ENCODE assay signal across 12 cellular contexts in the genomic region with DNA sequence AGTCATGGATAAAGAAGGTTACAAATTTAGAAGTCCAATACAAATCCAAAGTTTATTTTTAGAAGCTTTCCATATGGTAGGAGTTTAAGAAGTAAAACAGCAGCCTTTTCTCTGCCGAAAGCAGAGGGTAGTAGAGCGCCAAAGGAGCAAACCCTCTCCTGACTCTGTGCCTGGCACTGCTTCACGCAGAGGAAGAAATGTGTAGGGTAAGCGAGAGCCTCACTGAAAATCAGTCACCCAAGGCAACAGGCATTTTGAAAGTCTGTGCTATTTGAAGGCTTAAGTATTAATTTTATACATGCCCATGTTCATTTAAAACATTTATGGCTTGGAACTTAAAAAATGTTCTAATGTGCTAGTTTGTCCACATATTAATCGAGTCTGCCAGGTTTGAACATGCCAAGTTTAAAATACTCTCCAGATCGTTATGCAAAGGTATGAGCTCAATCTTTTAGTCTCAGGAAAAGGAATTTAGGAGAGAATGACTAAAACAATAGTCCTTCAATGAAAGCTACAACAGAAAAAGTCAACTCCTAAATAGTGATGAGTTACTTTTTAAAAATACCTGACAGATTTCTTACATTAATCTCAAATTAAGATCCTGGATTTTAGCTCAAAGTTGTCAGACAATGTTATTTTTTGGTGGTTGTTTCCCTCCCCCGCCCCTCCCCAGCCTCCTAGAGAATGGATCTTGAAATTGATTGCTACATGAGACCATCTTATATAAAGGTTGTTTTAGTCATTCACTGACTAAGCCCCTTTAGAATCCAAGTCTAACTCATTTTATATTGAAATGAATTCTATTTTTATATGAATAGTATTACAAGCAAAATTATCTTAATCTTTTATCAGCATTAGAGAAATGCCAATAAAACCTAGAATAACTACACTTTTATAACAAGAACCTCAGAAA. TPM values are rescaled to one million over a fixed set of nuclear protein-coding genes. Genes with fewer than 3 reads are reported as not detected.
DNase-seq lines count a peak whose midpoint lies in the region; FAIRE-seq and TF ChIP-seq lines count a peak whose summit lies in the region.
"Had no signal": no experiment of that assay in that cellular context is flagged by ENCODE, and none has a peak within 500 bp of the region (broad histone marks: within the 10 kb centered on the region; RNA-seq: fewer than 3 reads in every experiment).

No MANE protein-coding gene starts in this region.

- H3K27me3 Mint-ChIP-seq in astrocyte (ENCODE audit: low read depth, unreplicated experiment), result no peaks in the 10 kb centered on the region
- no peaks in the 10 kb centered on the region for H3K27me3 Mint-ChIP-seq in activated naive CD8-positive, alpha-beta T cell treated with anti-CD3 and anti-CD28 coated beads for 36 hours
- no peaks in the 10 kb centered on the region for H3K27me3 Mint-ChIP-seq in CD8-positive, alpha-beta memory T cell
- H3K27me3 Mint-ChIP-seq: naive thymus-derived CD4-positive, alpha-beta T cell had no signal

- peaks cover 51% of the 10 kb centered on the region for H3K4me1 Mint-ChIP-seq in astrocyte (ENCODE audit: low read depth, unreplicated experiment)
- H3K4me1 Mint-ChIP-seq in activated naive CD8-positive, alpha-beta T cell treated with anti-CD3 and anti-CD28 coated beads for 36 hours, result peaks cover 40% of the 10 kb centered on the region
- peaks cover 34 to 60% (median 59%) of the 10 kb centered on the region in 3 donors for H3K4me1 Mint-ChIP-seq in CD8-positive, alpha-beta memory T cell

- POLR2A ChIA-PET in HEK293 (lab: Yijun Ruan, JAX), result interaction anchor here (1.4 kb wide), 1 partner anchor 39 kb away, joined by 3 read pairs; the partner anchor contains the start of gene MRTFA
- POLR2A ChIA-PET in CD8-positive, alpha-beta memory T cell (lab: Charles Lee), result no interaction called here

- TF ChIP-seq CTCF in HEK293 (tag by site-specific recombination; IDR thresholded peaks at IDR 0.05), result no peak
- no peak for TF ChIP-seq CTCF in astrocyte (IDR thresholded peaks at IDR 0.05; ENCODE audit: insufficient read depth, low read depth, low read length)
- no peak for TF ChIP-seq CTCF in smooth muscle cell (IDR thresholded peaks at IDR 0.05; ENCODE audit: borderline replicate concordance, insufficient read depth, poor library complexity, severe bottlenecking)

- no peak overlapping the region for H3K27ac ChIP-seq in HEK293 (ENCODE audit: extremely low read depth, low read depth, low read length)
- peak overlapping the region; percentile 58 for H3K27ac ChIP-seq in astrocyte (ENCODE audit: low read depth, low read length)
- H3K27ac ChIP-seq in smooth muscle cell (ENCODE audit: low read depth), result peak overlapping the region; percentile 66
- no peak overlapping the region for H3K27ac ChIP-seq in CD8-positive, alpha-beta memory T cell (ENCODE audit: low read depth, low read length)

- H3K79me2 ChIP-seq in astrocyte (ENCODE audit: insufficient read depth, low read length), result peaks cover 99% of the 10 kb centered on the region
- H3K79me2 ChIP-seq in smooth muscle cell (ENCODE audit: low read depth), result peaks cover 99% of the 10 kb centered on the region

- no peaks in the 10 kb centered on the region for H3K36me3 Mint-ChIP-seq in astrocyte (ENCODE audit: low read depth, unreplicated experiment)
- H3K36me3 Mint-ChIP-seq in activated naive CD8-positive, alpha-beta T cell treated with anti-CD3 and anti-CD28 coated beads for 36 hours, result peaks cover 4% of the 10 kb centered on the region
- peaks cover 0 to 3% (median 0%) of the 10 kb centered on the region in 3 donors for H3K36me3 Mint-ChIP-seq in CD8-positive, alpha-beta memory T cell

- H3K4me3 ChIP-seq in HEK293 (ENCODE audit: low read depth, low read length), result no peak overlapping the region
- no peak overlapping the region for H3K4me3 ChIP-seq in astrocyte (ENCODE audit: insufficient read depth, low read depth, low read length)
- H3K4me3 ChIP-seq in smooth muscle cell, result no peak overlapping the region
- no peak overlapping the region for H3K4me3 ChIP-seq in CD8-positive, alpha-beta memory T cell (ENCODE audit: low read length)
- H3K4me3 ChIP-seq: tibial artery had no signal

- peak; percentile 71 for DNase-seq in astrocyte (ENCODE audit: low read depth)
- peak; percentile 6 for DNase-seq in hepatic stellate cell (ENCODE audit: low spot score)
- no peak for DNase-seq in smooth muscle cell (lab: John Stamatoyannopoulos, UW; ENCODE audit: unreplicated experiment)
- no peak for DNase-seq in activated naive CD8-positive, alpha-beta T cell treated with anti-CD3 and anti-CD28 coated beads for 36 hours
- no peak for DNase-seq in CD8-positive, alpha-beta memory T cell
- DNase-seq in RPMI8226, result no peak
- DNase-seq in activated CD4-positive, alpha-beta T cell treated with anti-CD3 and anti-CD28 coated beads, Interleukin-2, amount 50 U/mL, for 1 hour, result no peak
- DNase-seq: hippocampal formation; naive thymus-derived CD4-positive, alpha-beta T cell; tibial artery had no signal

- WGBS in smooth muscle cell (ENCODE audit: low lambda C conversion rate), result 64% methylated on average over 7 of the region's 7 CpGs

- H3K36me3 ChIP-seq in HEK293 (ENCODE audit: control insufficient read depth in 2 of 2, insufficient read depth in 1 of 2, low read length in 2 of 2) (no peaks in the 10 kb centered on the region), astrocyte (ENCODE audit: insufficient read depth, low read length) (no peaks in the 10 kb centered on the region), smooth muscle cell (ENCODE audit: low read depth) (peaks cover 4% of the 10 kb centered on the region)
- H3K36me3 ChIP-seq in CD8-positive, alpha-beta memory T cell (ENCODE audit: insufficient read depth, low read length), result no peaks in the 10 kb centered on the region
- H3K36me3 ChIP-seq: tibial artery had no signal

- CTCF ChIA-PET in HEK293 (lab: Yijun Ruan, JAX), result interaction anchor here (0.5 to 1.2 kb wide), 5 partner anchors 36 to 1078 kb away, joined by 3 to 4 read pairs (median 3); no protein-coding TSS in a partner anchor
- CTCF ChIA-PET in CD8-positive, alpha-beta memory T cell (lab: Charles Lee), result no interaction called here

- no peak overlapping the region for H2AFZ ChIP-seq in astrocyte (ENCODE audit: low read depth, low read length)
- no peak overlapping the region for H2AFZ ChIP-seq in smooth muscle cell (ENCODE audit: low read depth)

- peak overlapping the region; percentile 45 for H3K9ac ChIP-seq in astrocyte (ENCODE audit: low read length)
- H3K9ac ChIP-seq in smooth muscle cell (ENCODE audit: low read depth), result peak overlapping the region; percentile 12

- peaks cover 5% of the 10 kb centered on the region for H3F3A ChIP-seq in smooth muscle cell (ENCODE audit: low read depth)

- H3K9me3 Mint-ChIP-seq in astrocyte (ENCODE audit: unreplicated experiment), result no peaks in the 10 kb centered on the region
- H3K9me3 Mint-ChIP-seq in activated naive CD8-positive, alpha-beta T cell treated with anti-CD3 and anti-CD28 coated beads for 36 hours, result no peaks in the 10 kb centered on the region
- no peaks in the 10 kb centered on the region for H3K9me3 Mint-ChIP-seq in CD8-positive, alpha-beta memory T cell
- H3K9me3 Mint-ChIP-seq: naive thymus-derived CD4-positive, alpha-beta T cell had no signal

- H3K4me3 Mint-ChIP-seq in astrocyte (ENCODE audit: unreplicated experiment), result no peak overlapping the region
- H3K4me3 Mint-ChIP-seq in activated naive CD8-positive, alpha-beta T cell treated with anti-CD3 and anti-CD28 coated beads for 36 hours, result no peak overlapping the region
- H3K4me3 Mint-ChIP-seq in CD8-positive, alpha-beta memory T cell, result no peak overlapping the region
- H3K4me3 Mint-ChIP-seq: naive thymus-derived CD4-positive, alpha-beta T cell had no signal

- H3K27me3 ChIP-seq in astrocyte (ENCODE audit: insufficient read depth, low read length) (no peaks in the 10 kb centered on the region), smooth muscle cell (ENCODE audit: low read depth) (no peaks in the 10 kb centered on the region)
- H3K27me3 ChIP-seq in CD8-positive, alpha-beta memory T cell (ENCODE audit: insufficient read depth, low read length, poor library complexity, severe bottlenecking), result no peaks in the 10 kb centered on the region
- H3K27me3 ChIP-seq: tibial artery had no signal

- H3K4me2 ChIP-seq in astrocyte (ENCODE audit: low read length), result peak overlapping the region; percentile 69
- H3K4me2 ChIP-seq in smooth muscle cell, result peak overlapping the region; percentile 58

- H3K27ac Mint-ChIP-seq in astrocyte (ENCODE audit: unreplicated experiment), result no peak overlapping the region
- no peak overlapping the region for H3K27ac Mint-ChIP-seq in activated naive CD8-positive, alpha-beta T cell treated with anti-CD3 and anti-CD28 coated beads for 36 hours
- H3K27ac Mint-ChIP-seq in CD8-positive, alpha-beta memory T cell, result peak overlapping the region in 2 of 8 donors; percentile 30 to 39

- H3K4me1 ChIP-seq in HEK293 (ENCODE audit: control insufficient read depth, insufficient read depth, low read length), result peaks cover 29% of the 10 kb centered on the region
- H3K4me1 ChIP-seq in astrocyte (ENCODE audit: insufficient read depth, low read length), result peaks cover 30% of the 10 kb centered on the region
- H3K4me1 ChIP-seq in smooth muscle cell (ENCODE audit: low read depth), result peaks cover 18% of the 10 kb centered on the region
- no peaks in the 10 kb centered on the region for H3K4me1 ChIP-seq in CD8-positive, alpha-beta memory T cell (ENCODE audit: insufficient read depth, low read length)

- peak; percentile 54 for FAIRE-seq in astrocyte (lab: Jason Lieb, UNC)
- FAIRE-seq: D721Med had no signal

- peaks cover 95% of the 10 kb centered on the region for H4K20me1 ChIP-seq in astrocyte (ENCODE audit: insufficient read depth, low read length)
- peaks cover 100% of the 10 kb centered on the region for H4K20me1 ChIP-seq in smooth muscle cell (ENCODE audit: low read depth)

- H3K9me3 ChIP-seq in HEK293 (ENCODE audit: control insufficient read depth, insufficient read depth, low read depth, low read length) (no peaks in the 10 kb centered on the region), astrocyte (ENCODE audit: insufficient read depth, low read depth, low read length) (no peaks in the 10 kb centered on the region), smooth muscle cell (replicated peaks; ENCODE audit: low read depth) (no peaks in the 10 kb centered on the region)
- no peaks in the 10 kb centered on the region for H3K9me3 ChIP-seq in CD8-positive, alpha-beta memory T cell (ENCODE audit: low read length)
- H3K9me3 ChIP-seq: tibial artery had no signal

TF ChIP-seq in HEK293, 187 proteins besides CTCF, POLR2A, EP300 and RAD21 (continues in another document):
- TF ChIP-seq KLF8 (tag by site-specific recombination; IDR thresholded peaks at IDR 0.05), result no peak
- no peak for TF ChIP-seq ZNF354C (tag by site-specific recombination; IDR thresholded peaks at IDR 0.05; ENCODE audit: borderline replicate concordance, low read depth)
- no peak for TF ChIP-seq GLI2 (tag by site-specific recombination; IDR thresholded peaks at IDR 0.05; ENCODE audit: borderline replicate concordance, low read depth)
- TF ChIP-seq SETDB1 (IDR thresholded peaks at IDR 0.05; ENCODE audit: insufficient read length, low read length), result no peak

RNA-seq across cellular contexts. Expression of gene MRTFA, which starts 38.7 kb away (rescaled TPM):
- 67.0 and 74.3 TPM in 2 replicates for total RNA-seq in astrocyte
- total RNA-seq in smooth muscle cell, result 34.1 and 41.7 TPM in 2 replicates
- polyA plus RNA-seq in smooth muscle cell, result 25.5 and 44.3 TPM in 2 replicates
- total RNA-seq in activated naive CD8-positive, alpha-beta T cell treated with anti-CD3 and anti-CD28 coated beads for 36 hours, result 10 to 100 TPM; 35.3 to 37.6 TPM
- 10 to 100 TPM; 38.6 to 40.5 TPM for total RNA-seq in CD8-positive, alpha-beta memory T cell
- 22.9 TPM for polyA plus RNA-seq in CD8-positive, alpha-beta memory T cell

Comparison
In these comparisons a context has a peak if more than half of its experiments do, and no peak if none do; other contexts are left out.
1. H3K27ac ChIP-seq: peak in astrocyte (single experiment) and smooth muscle cell (single experiment); none in HEK293 (single experiment) and CD8-positive, alpha-beta memory T cell (single experiment).
2. DNase-seq: peak in astrocyte (single experiment) and hepatic stellate cell (single experiment); none in smooth muscle cell (single experiment), activated naive CD8-positive, alpha-beta T cell treated with anti-CD3 and anti-CD28 coated beads for 36 hours (single experiment), CD8-positive, alpha-beta memory T cell (0 of 5), RPMI8226 (single experiment) and activated CD4-positive, alpha-beta T cell treated with anti-CD3 and anti-CD28 coated beads, Interleukin-2, amount 50 U/mL, for 1 hour (single experiment).